ENCODE assay signal across 8 cellular contexts in the genomic region with DNA sequence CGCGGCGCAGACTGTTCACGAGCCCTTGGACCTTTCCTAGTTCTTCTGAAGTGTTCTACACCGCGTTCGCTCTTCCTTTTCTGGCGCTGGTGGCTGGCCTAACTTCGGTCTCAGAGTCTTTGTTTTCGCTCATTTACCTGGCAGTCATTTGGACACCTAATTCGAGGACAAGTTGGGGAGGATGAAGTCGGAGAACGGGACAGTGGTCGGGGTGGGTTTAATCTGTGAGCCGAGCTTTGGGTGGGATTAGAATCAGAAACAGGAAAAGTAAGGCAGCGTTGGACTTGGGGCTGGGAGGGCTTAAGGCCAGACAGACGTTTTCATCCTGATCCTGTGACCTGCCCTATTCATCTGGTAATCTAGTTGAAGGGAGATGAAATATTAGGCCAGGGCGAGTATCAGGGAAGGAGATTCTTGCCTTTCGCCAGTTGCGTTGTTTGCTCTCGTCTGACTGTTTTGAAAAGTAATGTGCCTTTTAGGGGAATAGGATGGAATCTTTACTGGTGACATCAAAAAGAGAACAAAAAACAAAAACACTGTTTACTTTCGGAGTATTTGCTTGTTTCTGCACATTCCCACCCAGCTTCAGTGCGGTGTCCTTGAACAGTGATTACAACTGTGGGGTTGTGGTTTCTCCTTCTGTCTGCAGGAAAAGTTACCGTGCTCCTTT. TPM values are rescaled to one million over a fixed set of nuclear protein-coding genes. Genes with fewer than 3 reads are reported as not detected.
DNase-seq lines count a peak whose midpoint lies in the region; ATAC-seq and TF ChIP-seq lines count a peak whose summit lies in the region.

No MANE protein-coding gene starts in this region.

- peaks cover 41% of the 10 kb centered on the region for H3K4me1 ChIP-seq in suprapubic skin

- no peak for TF ChIP-seq EP300 in suprapubic skin (IDR thresholded peaks at IDR 0.05)

- peak overlapping the region; percentile 95 for H3K27ac ChIP-seq in suprapubic skin

- H3K36me3 Mint-ChIP-seq in brain = no peaks in the 10 kb centered on the region

- TF ChIP-seq CTCF in brain (conservative IDR thresholded peaks at IDR 0.05) = no peak
- TF ChIP-seq CTCF in suprapubic skin (IDR thresholded peaks at IDR 0.05) = no peak

- peaks cover 15% of the 10 kb centered on the region for H3K27me3 Mint-ChIP-seq in brain

- H3K36me3 ChIP-seq in suprapubic skin = no peaks in the 10 kb centered on the region

- no peaks in the 10 kb centered on the region for H3K27me3 ChIP-seq in suprapubic skin

- H3K4me3 ChIP-seq in suprapubic skin = peak overlapping the region; percentile 84

- peak overlapping the region; percentile 92 to 99 (median 97) for H3K4me3 Mint-ChIP-seq in brain

- under 1% methylated on average over 24 of the region's 24 CpGs for WGBS in suprapubic skin

- DNase-seq in NCI-H748 (lab: John Stamatoyannopoulos, UW; ENCODE audit: unreplicated experiment) = peak; percentile 51
- DNase-seq in NCI-H748 treated with DMSO at 0.1 percent for 48 hours (lab: John Stamatoyannopoulos, UW) = no peak
- peak; percentile 64 for DNase-seq in NCI-H1105 (lab: John Stamatoyannopoulos, UW)
- peak; percentile 27 for DNase-seq in kidney tubule cell (ENCODE audit: low spot score)
- DNase-seq in suprapubic skin (ENCODE audit: low spot score in 2 of 2) = no peak
- no peak for DNase-seq in GM19240 (ENCODE audit: insufficient read length, low spot score)

- no peaks in the 10 kb centered on the region for H3K9me3 ChIP-seq in suprapubic skin

- H3K9me3 Mint-ChIP-seq in brain = no peaks in the 10 kb centered on the region

- peak overlapping the region; percentile 88 to 100 (median 96) for H3K27ac Mint-ChIP-seq in brain

- ATAC-seq in GM18505 (IDR thresholded peaks at IDR 0.05; ENCODE audit: unreplicated experiment) = no peak

- TF ChIP-seq POLR2A in suprapubic skin (IDR thresholded peaks at IDR 0.05) (no peak), GM18505 (IDR thresholded peaks at IDR 0.05; ENCODE audit: borderline replicate concordance, extremely low read depth, insufficient read depth, insufficient read length) (no peak)

- H3K4me1 Mint-ChIP-seq in brain = peaks cover 52% of the 10 kb centered on the region

RNA-seq across cellular contexts. Expression of gene DIPK2A, which starts 1.9 kb away (rescaled TPM):
- polyA plus RNA-seq in brain (ENCODE audit: insufficient read depth, low read depth, low replicate concordance) = 5.6 TPM
- 10 to 100 TPM; 26.6 to 63.5 (median 51.2) TPM for total RNA-seq in suprapubic skin

Comparison
In these comparisons a context has a peak if more than half of its experiments do, and no peak if none do; other contexts are left out.
1. DNase-seq: peak in NCI-H748 (single experiment), NCI-H1105 (single experiment) and kidney tubule cell (single experiment); none in NCI-H748 treated with DMSO at 0.1 percent for 48 hours (single experiment), suprapubic skin (0 of 2) and GM19240 (single experiment).